Comparison of ENCODE assay signal across 10 cellular contexts in the genomic region with DNA sequence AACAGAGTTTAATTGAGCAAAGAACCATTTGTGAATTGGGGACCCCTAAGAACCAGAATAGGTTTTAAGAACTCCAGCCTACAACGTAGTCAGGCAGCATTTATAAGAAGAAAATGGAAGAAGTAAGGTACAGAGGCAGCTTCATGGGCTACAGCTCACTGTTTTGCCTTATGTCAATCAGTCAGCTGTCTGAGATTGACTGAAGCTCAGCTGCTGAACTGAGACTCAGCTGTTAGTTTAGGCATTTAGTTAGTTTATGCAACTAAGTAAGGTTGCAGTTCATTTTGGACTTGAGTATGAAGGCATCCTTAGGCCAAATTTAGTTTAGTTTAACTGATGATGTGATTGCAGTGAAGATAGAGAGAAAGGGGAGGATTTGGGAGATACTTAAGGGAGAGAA.
"Had no signal": no experiment of that assay in that cellular context is flagged by ENCODE, and none has a peak within 500 bp of the region (broad histone marks: within the 10 kb centered on the region; RNA-seq: fewer than 3 reads in every experiment).

No MANE protein-coding gene starts in this region.

- H3K9me3 Mint-ChIP-seq: activated T-helper 17 cell treated with anti-CD3 and anti-CD28 coated beads, Interleukin-2, amount 50 U/mL, for 72 hours; dendritic cell treated with granulocyte-macrophage colony-stimulating factor and Interleukin-4, amounts not matched to agents 40 ng/mL and 50 ng/mL, for 4 days had no signal

- H3K4me3 Mint-ChIP-seq: activated T-helper 17 cell treated with anti-CD3 and anti-CD28 coated beads, Interleukin-2, amount 50 U/mL, for 72 hours; dendritic cell treated with granulocyte-macrophage colony-stimulating factor and Interleukin-4, amounts not matched to agents 40 ng/mL and 50 ng/mL, for 4 days had no signal

- H3K36me3 ChIP-seq: breast epithelium, suprapubic skin had no signal

- H3K27me3 ChIP-seq: breast epithelium, suprapubic skin had no signal

- H3K27ac Mint-ChIP-seq: activated T-helper 17 cell treated with anti-CD3 and anti-CD28 coated beads, Interleukin-2, amount 50 U/mL, for 72 hours; dendritic cell treated with granulocyte-macrophage colony-stimulating factor and Interleukin-4, amounts not matched to agents 40 ng/mL and 50 ng/mL, for 4 days had no signal

- H3K4me3 ChIP-seq: breast epithelium, skin epidermis, suprapubic skin had no signal

- H3K27me3 Mint-ChIP-seq: activated T-helper 17 cell treated with anti-CD3 and anti-CD28 coated beads, Interleukin-2, amount 50 U/mL, for 72 hours; dendritic cell treated with granulocyte-macrophage colony-stimulating factor and Interleukin-4, amounts not matched to agents 40 ng/mL and 50 ng/mL, for 4 days had no signal

- DNase-seq: activated naive CD4-positive, alpha-beta T cell treated with Interleukin-2 at 50 U/mL for 16 hours; aorta; effector memory CD4-positive, alpha-beta T cell; stimulated activated CD8-positive, alpha-beta memory T cell treated with anti-CD3 and anti-CD28 coated beads, Interleukin-4, amount 100 ng/mL, for 48 hours; stimulated activated naive CD8-positive, alpha-beta T cell treated with anti-CD3 and anti-CD28 coated beads, Interleukin-15, Interleukin-2, amounts not matched to agents 100 U/mL and 50 U/mL, for 24 hours had no signal

- H3K27ac ChIP-seq: suprapubic skin had no signal

- H3K9me3 ChIP-seq: breast epithelium, suprapubic skin had no signal
